Comparison of ENCODE assay signal across 8 cellular contexts in genomic region chr10:124417846-124418725, GRCh38. TPM values are rescaled to one million over a fixed set of nuclear protein-coding genes. Genes with fewer than 3 reads are reported as not detected.
DNase-seq lines count a peak whose midpoint lies in the region; ATAC-seq and TF ChIP-seq lines count a peak whose summit lies in the region.

No MANE protein-coding gene starts in this region.

- H3K27me3 ChIP-seq in mammary epithelial cell (ENCODE audit: insufficient read depth, low read length): no peaks in the 10 kb centered on the region
- peaks cover 23% of the 10 kb centered on the region for H3K27me3 ChIP-seq in skeletal muscle satellite cell (ENCODE audit: control insufficient read depth, insufficient read depth, low read length)

- H2AFZ ChIP-seq in mammary epithelial cell (ENCODE audit: low read depth, low read length): peak overlapping the region; percentile 62

- BruUV-seq in mammary epithelial cell (replicated peaks; lab: Mats Ljungman, UMichigan): no TSS peak

- H3K27ac ChIP-seq in VCaP (peak overlapping the region; percentile 37; the same call in 1 of the 2 replicates), mammary epithelial cell (ENCODE audit: insufficient read depth, low read depth, low read length) (peak overlapping the region; percentile 70)

- no peak for TF ChIP-seq CTCF in VCaP (conservative IDR thresholded peaks at IDR 0.05)
- TF ChIP-seq CTCF in mammary epithelial cell (conservative IDR thresholded peaks at IDR 0.05 in 1 of 2, IDR thresholded peaks at IDR 0.05 in 1 of 2; ENCODE audit: extremely low read depth in 1 of 2, insufficient read depth in 1 of 2, low read depth in 1 of 2, low read length in 2 of 2): peak in 1 of 2 donors; percentile 28

- 12% methylated on average over 12 of the region's 66 CpGs for WGBS in mammary epithelial cell (ENCODE audit: low coverage, missing lambda C conversion rate)

- peak overlapping the region; percentile 60 for H3K4me3 ChIP-seq in Jurkat, Clone E6-1 (ENCODE audit: low read length)
- H3K4me3 ChIP-seq in mammary epithelial cell (replicated peaks in 1 of 3; ENCODE audit: insufficient read depth in 1 of 3, low read depth in 2 of 3, low read length in 3 of 3) (peak overlapping the region; percentile 61 to 79 (median 75)), skeletal muscle satellite cell (ENCODE audit: low read length) (peak overlapping the region; percentile 85)

- H3K4me2 ChIP-seq in mammary epithelial cell (ENCODE audit: insufficient read depth, low read depth, low read length): peak overlapping the region; percentile 92
- peak overlapping the region; percentile 91 for H3K4me2 ChIP-seq in skeletal muscle satellite cell (ENCODE audit: low read length)

- dilution Hi-C loops in mammary epithelial cell (cut with HindIII; ENCODE audit: low sequenced_read_pairs): no loop called here

- in situ Hi-C loops in mammary epithelial cell (cut with MboI; ENCODE audit: low sequenced_read_pairs in 2 of 2): no loop called here

- H3K36me3 ChIP-seq in mammary epithelial cell (ENCODE audit: insufficient read depth, low read length) (no peaks in the 10 kb centered on the region), skeletal muscle satellite cell (ENCODE audit: insufficient read depth, low read length) (peaks cover 10% of the 10 kb centered on the region)

- CTCF ChIA-PET in mammary epithelial cell (lab: Charles Lee; ENCODE audit: low non-redundant PET): no interaction called here

- intact Hi-C loops in mammary epithelial cell (cut with micrococcal nuclease): loop anchor here (1.0 to 5.0 kb wide), 6 partner anchors 18 to 324 kb away; partner anchors contain the start of gene FAM53B

- peaks cover 54% of the 10 kb centered on the region for H3K79me2 ChIP-seq in mammary epithelial cell (ENCODE audit: insufficient read depth, low read length)

- H3K9me3 ChIP-seq in mammary epithelial cell (replicated peaks; ENCODE audit: insufficient read depth, low read length) (no peaks in the 10 kb centered on the region), skeletal muscle satellite cell (replicated peaks; ENCODE audit: low read length) (no peaks in the 10 kb centered on the region)

- H3K4me1 ChIP-seq in mammary epithelial cell (ENCODE audit: insufficient read depth, low read length) (peaks cover 29% of the 10 kb centered on the region), skeletal muscle satellite cell (ENCODE audit: control insufficient read depth, insufficient read depth, low read length) (peaks cover 30% of the 10 kb centered on the region)

- H3K9ac ChIP-seq in mammary epithelial cell (ENCODE audit: insufficient read depth, low read length): peak overlapping the region; percentile 80
- peak overlapping the region; percentile 90 for H3K9ac ChIP-seq in skeletal muscle satellite cell (ENCODE audit: low read depth, low read length)

- DNase-seq in DMS114 treated with DMSO at 0.1 percent for 48 hours (lab: John Stamatoyannopoulos, UW; ENCODE audit: unreplicated experiment): peak; percentile 54
- no peak for DNase-seq in Jurkat, Clone E6-1 (ENCODE audit: low read depth, low spot score)
- peak; percentile 66 for DNase-seq in mammary epithelial cell
- DNase-seq in iPS-NIHi7 (ENCODE audit: extremely low spot score): peak; percentile 63
- DNase-seq in NK-92 treated with Interleukin-12 subunit alpha and Interleukin-12 subunit beta, amount 100 ng/mL, for 24 hours (lab: John Stamatoyannopoulos, UW): no peak

- H4K20me1 ChIP-seq in mammary epithelial cell (ENCODE audit: insufficient read depth, low read length): no peaks in the 10 kb centered on the region

- ATAC-seq in GM21717 (IDR thresholded peaks at IDR 0.05; ENCODE audit: unreplicated experiment): peak; percentile 37

RNA-seq across cellular contexts. Expression of gene OAT, which starts 0.6 kb away (rescaled TPM):
- 44.8 TPM for polyA plus RNA-seq in Jurkat, Clone E6-1 (2012; ENCODE audit: insufficient read depth, insufficient read length)
- 100 to 1,000 TPM; 204 to 225 TPM for total RNA-seq in mammary epithelial cell
- 215 TPM for polyA plus RNA-seq in mammary epithelial cell
- 162 TPM for polyA minus RNA-seq in mammary epithelial cell
- total RNA-seq in skeletal muscle satellite cell (2012; rRNA removed): 179 and 204 TPM in 2 replicates

RNA-seq across cellular contexts. Expression of gene NKX1-2, which starts 31.7 kb away (rescaled TPM):
- polyA plus RNA-seq in Jurkat, Clone E6-1 (2012; ENCODE audit: insufficient read depth, insufficient read length): not detected
- 1 to 10 TPM; 4.4 to 5.2 TPM for total RNA-seq in mammary epithelial cell
- 3.4 TPM for polyA plus RNA-seq in mammary epithelial cell
- 6.5 TPM for polyA minus RNA-seq in mammary epithelial cell
- not detected in 2 replicates for total RNA-seq in skeletal muscle satellite cell (2012; rRNA removed)

RNA-seq across cellular contexts. Expression of gene LHPP, which starts 43.5 kb away (rescaled TPM):
- polyA plus RNA-seq in Jurkat, Clone E6-1 (2012; ENCODE audit: insufficient read depth, insufficient read length): 29.3 TPM
- 10 to 100 TPM in 1 of 2 donors, 1 to 10 TPM in 1; 7.0 to 22.1 TPM for total RNA-seq in mammary epithelial cell
- 16.9 TPM for polyA plus RNA-seq in mammary epithelial cell
- not detected for polyA minus RNA-seq in mammary epithelial cell
- 6.3 and 8.5 TPM in 2 replicates for total RNA-seq in skeletal muscle satellite cell (2012; rRNA removed)

Comparison
In these comparisons a context has a peak if more than half of its experiments do, and no peak if none do; other contexts are left out.
1. DNase-seq: peak in DMS114 treated with DMSO at 0.1 percent for 48 hours (single experiment), mammary epithelial cell (single experiment) and iPS-NIHi7 (single experiment); none in Jurkat, Clone E6-1 (single experiment) and NK-92 treated with Interleukin-12 subunit alpha and Interleukin-12 subunit beta, amount 100 ng/mL, for 24 hours (single experiment).
2. Peak in every context shown above with its lines, with median percentiles within 50 percentile points of each other: H3K4me3 ChIP-seq.